ENCODE assay signal across 8 cellular contexts in the genomic region with DNA sequence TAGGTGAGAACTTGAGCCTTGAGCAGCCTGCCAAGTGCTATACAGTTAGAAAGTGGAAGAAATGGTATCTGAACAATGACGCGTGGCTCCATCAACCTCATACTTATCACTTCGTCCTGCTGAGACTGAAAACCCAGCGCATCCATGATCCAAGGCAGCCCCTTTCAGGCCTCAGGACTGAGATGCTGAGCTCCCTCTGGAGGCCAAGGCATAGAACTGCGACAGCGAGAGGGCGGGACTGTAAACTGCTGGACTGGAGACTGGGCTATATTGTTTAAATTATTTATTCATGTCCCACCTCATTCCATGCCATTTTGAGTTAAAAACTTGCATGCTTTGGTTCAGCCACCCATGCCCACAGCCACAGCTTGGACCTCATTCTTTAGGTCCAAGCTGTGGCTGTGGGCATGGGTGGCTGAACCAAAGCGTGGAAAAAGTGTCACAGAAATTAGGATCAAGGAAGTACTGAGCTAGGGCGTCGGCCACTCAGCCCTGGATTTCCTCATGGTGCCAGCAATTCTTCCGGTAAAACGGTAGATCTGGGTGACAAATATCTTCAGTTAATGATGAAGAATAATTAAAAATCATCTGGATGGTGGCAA.
DNase-seq lines count a peak whose midpoint lies in the region; ATAC-seq and TF ChIP-seq lines count a peak whose summit lies in the region.

No MANE protein-coding gene starts in this region.

- H3K36me3 ChIP-seq in brain microvascular endothelial cell (replicated peaks), result no peaks in the 10 kb centered on the region

- H3K27ac ChIP-seq in brain microvascular endothelial cell, result no peak overlapping the region

- H3K27me3 ChIP-seq in brain microvascular endothelial cell (replicated peaks), result no peaks in the 10 kb centered on the region

- no peak overlapping the region for H3K4me3 ChIP-seq in brain microvascular endothelial cell (ENCODE audit: low read depth, low read length)

- TF ChIP-seq CTCF in GM10266 (IDR thresholded peaks at IDR 0.05; ENCODE audit: control insufficient read depth, insufficient read depth, low read depth, missing control alignments) (peak; percentile 69), brain microvascular endothelial cell (IDR thresholded peaks at IDR 0.05; ENCODE audit: low read depth, low read length, missing control alignments) (peak; percentile 98)

- in situ Hi-C loops in brain microvascular endothelial cell (cut with HindIII; ENCODE audit: low pct_ligation_motif_present, low sequenced_read_pairs), result no loop called here

- ATAC-seq in left lobe of liver (peak; percentile 79), HG03135 (IDR thresholded peaks at IDR 0.05; ENCODE audit: unreplicated experiment) (no peak), HG02763 (IDR thresholded peaks at IDR 0.05; ENCODE audit: unreplicated experiment) (no peak)

- DNase-seq in A172 (ENCODE audit: low spot score) (peak; percentile 16), GM10266 (ENCODE audit: extremely low spot score) (peak; percentile 49), NAMALWA (ENCODE audit: low spot score) (peak; percentile 55), brain microvascular endothelial cell (peak; percentile 49), left lobe of liver (ENCODE audit: low spot score) (no peak), DMS79 (lab: John Stamatoyannopoulos, UW) (no peak)

Comparison
In these comparisons a context has a peak if more than half of its experiments do, and no peak if none do; other contexts are left out.
1. DNase-seq: peak in A172 (single experiment), GM10266 (single experiment), NAMALWA (single experiment) and brain microvascular endothelial cell (single experiment); none in left lobe of liver (single experiment) and DMS79 (single experiment).